ENCODE assay signal across 8 cellular contexts in the genomic region with DNA sequence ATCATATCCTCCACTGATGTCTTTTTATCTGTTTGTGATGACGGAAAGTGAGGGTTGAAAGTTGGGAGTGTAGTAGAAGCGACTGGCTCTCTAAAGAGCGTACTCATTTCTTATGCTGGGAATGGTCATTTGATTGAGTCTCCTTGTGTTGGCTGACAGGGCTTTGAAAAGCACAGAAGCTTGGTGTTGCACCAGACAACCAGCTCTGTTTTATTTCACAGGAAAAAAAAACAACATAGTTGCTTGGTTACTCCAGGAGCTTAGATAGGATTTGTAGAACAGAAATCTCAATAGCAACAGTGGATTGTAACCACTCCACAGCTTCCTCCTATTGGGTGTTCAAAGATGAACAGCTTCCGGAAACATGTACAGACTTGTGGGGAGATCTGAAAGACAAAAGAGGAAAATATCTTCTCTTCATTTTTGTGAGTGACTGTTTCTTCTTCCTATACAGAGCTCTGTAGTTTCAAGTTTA.
A peak's percentile ranks its signal among the peaks of the same experiment; 100 is the strongest.
DNase-seq lines count a peak whose midpoint lies in the region; ATAC-seq lines count a peak whose summit lies in the region.

No MANE protein-coding gene starts in this region.

- H3K4me3 ChIP-seq in muscle layer of colon (ENCODE audit: low read depth in 1 of 2, low read length in 2 of 2), result peak overlapping the region; percentile 92 to 94

- H3K9me3 ChIP-seq in muscle layer of colon (ENCODE audit: low read length), result no peaks in the 10 kb centered on the region

- H3K27ac ChIP-seq in muscle layer of colon (ENCODE audit: low read depth, low read length), result peak overlapping the region; percentile 91

- H3K4me1 ChIP-seq in muscle layer of colon (ENCODE audit: insufficient read depth, low read length), result peaks cover 61% of the 10 kb centered on the region

- ATAC-seq in GM19455 (IDR thresholded peaks at IDR 0.05; ENCODE audit: unreplicated experiment), result no peak

- peak; percentile 36 for DNase-seq in NCI-H2196 (lab: John Stamatoyannopoulos, UW; ENCODE audit: unreplicated experiment)
- no peak for DNase-seq in NCI-H2196 treated with DMSO at 0.1 percent for 48 hours (lab: John Stamatoyannopoulos, UW; ENCODE audit: unreplicated experiment)
- peak; percentile 65 for DNase-seq in RKO (ENCODE audit: low spot score)
- peak; percentile 35 for DNase-seq in effector CD4-positive, alpha-beta T cell
- no peak for DNase-seq in hippocampal formation (lab: John Stamatoyannopoulos, UW)
- no peak for DNase-seq in GM19240 (ENCODE audit: insufficient read length, low spot score)

- H3K27me3 ChIP-seq in muscle layer of colon (ENCODE audit: control insufficient read depth in 1 of 2, insufficient read depth in 2 of 2, low read length in 2 of 2), result no peaks in the 10 kb centered on the region

- peak overlapping the region; percentile 91 for H3K9ac ChIP-seq in muscle layer of colon (ENCODE audit: low read length)

- H3K36me3 ChIP-seq in muscle layer of colon (ENCODE audit: insufficient read depth, low read length), result peaks cover 24% of the 10 kb centered on the region

Comparison
In these comparisons a context has a peak if more than half of its experiments do, and no peak if none do; other contexts are left out.
1. DNase-seq: peak in NCI-H2196 (single experiment), RKO (single experiment) and effector CD4-positive, alpha-beta T cell (single experiment); none in NCI-H2196 treated with DMSO at 0.1 percent for 48 hours (single experiment), hippocampal formation (0 of 2) and GM19240 (single experiment).